ENCODE assay signal across 22 cellular contexts in the genomic region with DNA sequence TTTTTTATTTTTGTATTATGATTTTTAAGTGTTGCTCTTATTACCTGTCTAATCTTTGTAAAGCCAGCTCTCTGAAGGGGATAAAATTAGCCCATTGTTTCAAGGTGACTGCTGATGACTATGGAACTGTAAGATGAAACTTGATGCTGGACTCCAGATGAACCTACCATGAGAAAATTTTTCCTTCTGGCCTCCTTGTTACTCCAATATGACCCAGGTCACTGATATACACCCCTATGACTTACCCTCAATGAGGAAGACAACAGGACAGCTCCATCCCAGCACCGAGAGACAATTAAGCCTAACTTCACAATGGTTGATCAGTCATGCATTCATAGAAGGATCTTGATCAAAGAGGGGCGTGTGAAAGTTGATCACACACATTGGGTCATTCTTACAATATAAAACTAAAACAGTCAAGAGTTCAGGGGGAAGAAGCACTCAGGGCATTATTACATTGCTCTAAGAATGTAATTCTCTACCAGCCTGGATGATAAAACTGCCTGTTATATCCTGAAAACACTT.
A peak's percentile ranks its signal among the peaks of the same experiment; 100 is the strongest.
DNase-seq lines count a peak whose midpoint lies in the region; ATAC-seq, FAIRE-seq and TF ChIP-seq lines count a peak whose summit lies in the region.
"Had no signal": no experiment of that assay in that cellular context is flagged by ENCODE, and none has a peak within 500 bp of the region (broad histone marks: within the 10 kb centered on the region; RNA-seq: fewer than 3 reads in every experiment).

No MANE protein-coding gene starts in this region.

- no peaks in the 10 kb centered on the region for H3K79me2 ChIP-seq in KMS-11 (ENCODE audit: insufficient read depth, low read depth)
- H3K79me2 ChIP-seq in H1 (ENCODE audit: control insufficient read depth in 1 of 2, insufficient read depth in 2 of 2, low read length in 2 of 2): peaks cover 0 to 27% of the 10 kb centered on the region in 2 experiments; a peak in 2 of 4 replicates

- CTCF ChIA-PET in H1 (lab: Charles Lee; ENCODE audit: partially characterized antibody) (interaction anchor here (0.6 to 1.3 kb wide), 6 partner anchors 12 to 762 kb away, joined by 3 read pairs; no protein-coding TSS in a partner anchor), T-cell (lab: Charles Lee) (no interaction called here)

- no peak for TF ChIP-seq CTCF in KMS-11 (conservative IDR thresholded peaks at IDR 0.05; ENCODE audit: low read depth, low read length)
- TF ChIP-seq CTCF in H1 (IDR thresholded peaks at IDR 0.05; ENCODE audit: control extremely low read depth in 1 of 3, insufficient read depth in 1 of 3, low read depth in 1 of 3, low read length in 3 of 3): no peak

- no peak overlapping the region for H3K4me3 ChIP-seq in BLaER1 treated with 17β-estradiol and CSF1 and Interleukin-3, amounts not matched to agents 10 nM and 100 nM
- H3K4me3 ChIP-seq in KMS-11 (IDR thresholded peaks at IDR 0.05; ENCODE audit: insufficient read depth, low read depth, low read length) (no peak overlapping the region), H1 (ENCODE audit: extremely low read depth in 1 of 4, insufficient read depth in 2 of 4, low read depth in 3 of 4, low read length in 4 of 4) (no peak overlapping the region)
- H3K4me3 ChIP-seq: body of pancreas, skin epidermis, upper lobe of left lung had no signal

- no peak overlapping the region for H3K23ac ChIP-seq in H1 (ENCODE audit: insufficient read length)

- peaks cover 23 to 30% (median 26%) of the 10 kb centered on the region in 10 experiments for H3K4me1 ChIP-seq in BLaER1 treated with 17β-estradiol and CSF1 and Interleukin-3, amounts not matched to agents 10 nM and 100 nM
- H3K4me1 ChIP-seq in KMS-11 (ENCODE audit: low read depth, poor library complexity, severe bottlenecking) (peaks cover 27% of the 10 kb centered on the region), H1 (replicated peaks in 1 of 4; ENCODE audit: control insufficient read depth in 3 of 4, insufficient read depth in 4 of 4, low read length in 3 of 4) (peaks cover 0 to 6% (median 3%) of the 10 kb centered on the region in 4 experiments; a peak in 2 of 7 replicates)
- H3K4me1 ChIP-seq: BE2C had no signal

- H3K14ac ChIP-seq in H1 (ENCODE audit: insufficient read length): no peak overlapping the region

- H3K56ac ChIP-seq in H1 (replicated peaks; ENCODE audit: insufficient read length, low read depth, low read length): no peak overlapping the region

- 88% methylated on average over 2 of the region's 2 CpGs; no CpG with 5 or more reads in 1 of the 2 experiments for WGBS in H1 (ENCODE audit: extremely low coverage in 1 of 2, insufficient coverage in 1 of 2, insufficient read length in 1 of 2, insufficient replicate concordance in 2 of 2, low coverage in 1 of 2, low lambda C conversion rate in 2 of 2, missing lambda C conversion rate in 1 of 2), 2 experiments

- H2AK5ac ChIP-seq in H1 (ENCODE audit: low read depth, low read length): no peak overlapping the region

- H3K18ac ChIP-seq in H1 (ENCODE audit: extremely low read depth, low read length): no peak overlapping the region

- H3K27ac Mint-ChIP-seq in T-cell: no peak overlapping the region
- H3K27ac Mint-ChIP-seq: activated CD4-positive, alpha-beta T cell treated with anti-CD3 and anti-CD28 coated beads for 36 hours; activated naive CD8-positive, alpha-beta T cell treated with anti-CD3 and anti-CD28 coated beads, Interleukin-2, amount 50 U/mL, for 24 hours; memory B cell; T-helper 1 cell treated with Interleukin-12 subunit alpha and Interleukin-12 subunit beta and Interleukin-4 antibody, amounts not matched to agents 30 μg/mL and 1 μg/mL, for 36 hours had no signal

- H3K79me1 ChIP-seq in H1 (ENCODE audit: low read depth, low read length): peaks cover 3% of the 10 kb centered on the region; the same call in 1 of the 2 replicates

- peaks cover 17 to 38% (median 25%) of the 10 kb centered on the region in 11 experiments for H3K9me3 ChIP-seq in BLaER1 treated with 17β-estradiol and CSF1 and Interleukin-3, amounts not matched to agents 10 nM and 100 nM (replicated peaks in 1 of 11)
- H3K9me3 ChIP-seq in H1 (ENCODE audit: insufficient read depth in 2 of 2, low read depth in 1 of 2, low read length in 1 of 2): peaks cover 0 to 5% of the 10 kb centered on the region in 2 experiments; a peak in 1 of 4 replicates
- H3K9me3 ChIP-seq: BE2C, body of pancreas had no signal

- H4K20me1 ChIP-seq in BLaER1 treated with 17β-estradiol and CSF1 and Interleukin-3, amounts not matched to agents 10 nM and 100 nM: no peaks in the 10 kb centered on the region
- H4K20me1 ChIP-seq in KMS-11 (ENCODE audit: insufficient read depth) (no peaks in the 10 kb centered on the region), H1 (replicated peaks in 1 of 2; ENCODE audit: control insufficient read depth in 1 of 2, insufficient read depth in 2 of 2, low read length in 2 of 2) (peaks cover 0 to 7% of the 10 kb centered on the region in 2 experiments)

- H3K9me3 Mint-ChIP-seq in T-cell: no peaks in the 10 kb centered on the region
- H3K9me3 Mint-ChIP-seq: activated naive CD8-positive, alpha-beta T cell treated with anti-CD3 and anti-CD28 coated beads, Interleukin-2, amount 50 U/mL, for 24 hours; memory B cell; T-helper 1 cell treated with Interleukin-12 subunit alpha and Interleukin-12 subunit beta and Interleukin-4 antibody, amounts not matched to agents 30 μg/mL and 1 μg/mL, for 36 hours had no signal

- H3K36me3 ChIP-seq in BLaER1 treated with 17β-estradiol and CSF1 and Interleukin-3, amounts not matched to agents 10 nM and 100 nM: no peaks in the 10 kb centered on the region
- H3K36me3 ChIP-seq in KMS-11 (ENCODE audit: insufficient read depth): no peaks in the 10 kb centered on the region
- H3K36me3 ChIP-seq in H1 (ENCODE audit: control insufficient read depth in 2 of 4, insufficient read depth in 4 of 4, low read length in 3 of 4): peaks cover 0 to 17% (median 5%) of the 10 kb centered on the region in 4 experiments; a peak in 3 of 8 replicates
- H3K36me3 ChIP-seq: BE2C, upper lobe of left lung had no signal

- no peak overlapping the region for H4K91ac ChIP-seq in H1 (replicated peaks; ENCODE audit: insufficient read length, low read length)

- no peak overlapping the region for H2BK12ac ChIP-seq in H1 (ENCODE audit: low read depth, low read length)

- no peak overlapping the region for H4K5ac ChIP-seq in H1 (ENCODE audit: insufficient read length, low read depth, low read length)

- H3K27me3 Mint-ChIP-seq in T-cell: peaks cover 0 to 10% of the 10 kb centered on the region in 2 donors
- H3K27me3 Mint-ChIP-seq: activated CD4-positive, alpha-beta T cell treated with anti-CD3 and anti-CD28 coated beads for 36 hours; activated naive CD8-positive, alpha-beta T cell treated with anti-CD3 and anti-CD28 coated beads, Interleukin-2, amount 50 U/mL, for 24 hours; memory B cell had no signal

- H2BK120ac ChIP-seq in H1 (replicated peaks; ENCODE audit: low read depth, low read length): no peak overlapping the region

- H2BK20ac ChIP-seq in H1 (ENCODE audit: low read length): no peak overlapping the region

- H4K8ac ChIP-seq in H1 (ENCODE audit: extremely low read depth, insufficient read depth, low read length): no peak overlapping the region

- H3K9ac ChIP-seq in BLaER1 treated with 17β-estradiol and CSF1 and Interleukin-3, amounts not matched to agents 10 nM and 100 nM: peak overlapping the region in 2 of 11 experiments; percentile 10 to 27; a peak in 2 of 22 replicates
- no peak overlapping the region for H3K9ac ChIP-seq in KMS-11
- H3K9ac ChIP-seq in H1 (replicated peaks in 1 of 4; ENCODE audit: extremely low read depth in 1 of 4, low read depth in 3 of 4, low read length in 3 of 4): no peak overlapping the region

- peaks cover 12 to 77% (median 63%) of the 10 kb centered on the region in 11 experiments; a peak in 21 of 22 replicates for H3K27me3 ChIP-seq in BLaER1 treated with 17β-estradiol and CSF1 and Interleukin-3, amounts not matched to agents 10 nM and 100 nM
- H3K27me3 ChIP-seq in KMS-11 (ENCODE audit: insufficient read depth, low read depth) (no peaks in the 10 kb centered on the region), H1 (replicated peaks in 1 of 4; ENCODE audit: control insufficient read depth in 3 of 4, extremely low read depth in 1 of 4, insufficient read depth in 3 of 4, low read length in 3 of 4) (no peaks in the 10 kb centered on the region)
- H3K27me3 ChIP-seq: BE2C, body of pancreas, upper lobe of left lung had no signal

- no peak overlapping the region for H2BK15ac ChIP-seq in H1 (ENCODE audit: low read length)

- peaks cover 0 to 17% (median 0%) of the 10 kb centered on the region in 3 donors for H3K4me1 Mint-ChIP-seq in T-cell
- H3K4me1 Mint-ChIP-seq: activated CD4-positive, alpha-beta T cell treated with anti-CD3 and anti-CD28 coated beads for 36 hours; activated naive CD8-positive, alpha-beta T cell treated with anti-CD3 and anti-CD28 coated beads, Interleukin-2, amount 50 U/mL, for 24 hours had no signal

- no peaks in the 10 kb centered on the region for H3K23me2 ChIP-seq in H1 (ENCODE audit: low read depth, low read length)

- no peak for TF ChIP-seq POLR2A in H1 (IDR thresholded peaks at IDR 0.05; ENCODE audit: control extremely low read depth in 1 of 2, low read depth in 2 of 2, low read length in 2 of 2)

- no peak overlapping the region for H2BK5ac ChIP-seq in H1 (ENCODE audit: low read depth, low read length)

- peak overlapping the region; percentile 58 to 70 (median 66) for H3K4me2 ChIP-seq in BLaER1 treated with 17β-estradiol and CSF1 and Interleukin-3, amounts not matched to agents 10 nM and 100 nM
- H3K4me2 ChIP-seq in KMS-11: peak overlapping the region; percentile 31; the same call in 1 of the 2 replicates
- no peak overlapping the region for H3K4me2 ChIP-seq in H1 (ENCODE audit: insufficient read depth in 1 of 2, low read depth in 2 of 2, low read length in 2 of 2)

- no peak for TF ChIP-seq RAD21 in H1 (IDR thresholded peaks at IDR 0.05 in 1 of 2, conservative IDR thresholded peaks at IDR 0.05 in 1 of 2; ENCODE audit: low read depth in 2 of 2, low read length in 2 of 2)

- peak; percentile 71 for FAIRE-seq in H1 (lab: Jason Lieb, UNC)
- FAIRE-seq: RCC 7860 had no signal

- H3K27ac ChIP-seq in BLaER1 treated with 17β-estradiol and CSF1 and Interleukin-3, amounts not matched to agents 10 nM and 100 nM: peak overlapping the region in 9 of 11 experiments; percentile 0 to 89 (median 44); a peak in 13 of 22 replicates
- no peak overlapping the region for H3K27ac ChIP-seq in KMS-11
- no peak overlapping the region for H3K27ac ChIP-seq in H1 (ENCODE audit: low read depth, low read length)
- H3K27ac ChIP-seq: body of pancreas, skin epidermis, upper lobe of left lung had no signal

- no peak overlapping the region for H3K4me3 Mint-ChIP-seq in T-cell
- H3K4me3 Mint-ChIP-seq: activated CD4-positive, alpha-beta T cell treated with anti-CD3 and anti-CD28 coated beads for 36 hours; activated naive CD8-positive, alpha-beta T cell treated with anti-CD3 and anti-CD28 coated beads, Interleukin-2, amount 50 U/mL, for 24 hours; memory B cell; T-helper 1 cell treated with Interleukin-12 subunit alpha and Interleukin-12 subunit beta and Interleukin-4 antibody, amounts not matched to agents 30 μg/mL and 1 μg/mL, for 36 hours had no signal

- ATAC-seq in GM18868 (IDR thresholded peaks at IDR 0.05; ENCODE audit: unreplicated experiment): peak; percentile 38
- ATAC-seq in T-cell (replicated peaks in 1 of 4): no peak
- no peak for ATAC-seq in Right ventricle myocardium superior (ENCODE audit: poor library complexity)
- ATAC-seq: activated CD4-positive, alpha-beta T cell treated with anti-CD3 and anti-CD28 coated beads for 36 hours; activated naive CD8-positive, alpha-beta T cell treated with anti-CD3 and anti-CD28 coated beads, Interleukin-2, amount 50 U/mL, for 24 hours; body of pancreas had no signal

- DNase-seq in H1 (ENCODE audit: low read depth in 1 of 2, low spot score in 2 of 2) (no peak), T-cell (no peak), Right ventricle myocardium superior (no peak), epidermal melanocyte (ENCODE audit: insufficient read length, low spot score) (no peak), anterior cingulate cortex (lab: John Stamatoyannopoulos, UW) (no peak)
- DNase-seq: activated CD4-positive, alpha-beta T cell treated with anti-CD3 and anti-CD28 coated beads for 36 hours; activated gamma-delta T cell treated with Interleukin-2 at 50 U/mL for 16 hours; activated naive CD8-positive, alpha-beta T cell treated with anti-CD3 and anti-CD28 coated beads, Interleukin-2, amount 50 U/mL, for 24 hours; activated T-cell treated with anti-CD3 and anti-CD28 coated beads, Interleukin-2, amount 50 U/mL, for 1 hour; BE2C; body of pancreas; head of caudate nucleus; NCI-H1417 treated with DMSO at 0.1 percent for 48 hours; NCI-H510A; upper lobe of left lung had no signal

- POLR2A ChIA-PET in H1 (lab: Charles Lee; ENCODE audit: partially characterized antibody) (no interaction called here), T-cell (lab: Charles Lee) (no interaction called here)

- no peak overlapping the region for H3K4ac ChIP-seq in H1 (replicated peaks; ENCODE audit: insufficient read length, low read depth, low read length)

- H2AFZ ChIP-seq in KMS-11 (ENCODE audit: low read depth) (no peak overlapping the region), H1 (ENCODE audit: low read length) (no peak overlapping the region)

- TF ChIP-seq EP300 in H1 (IDR thresholded peaks at IDR 0.05; ENCODE audit: borderline replicate concordance in 1 of 2, low read depth in 2 of 2, low read length in 2 of 2): no peak

- intact Hi-C loops in Right ventricle myocardium superior (cut with DNase I): no loop called here

- H3K36me3 Mint-ChIP-seq in T-cell: no peaks in the 10 kb centered on the region
- H3K36me3 Mint-ChIP-seq: memory B cell had no signal

Comparison
In these comparisons a context has a peak if more than half of its experiments do, and no peak if none do; other contexts are left out.
1. H3K27ac ChIP-seq: peak in BLaER1 treated with 17β-estradiol and CSF1 and Interleukin-3, amounts not matched to agents 10 nM and 100 nM (9 of 11); none in KMS-11 (single experiment) and H1 (single experiment).
2. H3K4me2 ChIP-seq: peak in BLaER1 treated with 17β-estradiol and CSF1 and Interleukin-3, amounts not matched to agents 10 nM and 100 nM (11 of 11) and KMS-11 (single experiment); none in H1 (0 of 2).